ENCODE assay signal across 29 cellular contexts in genomic region chr2:75007061-75007460, GRCh38.
"Had no signal": no experiment of that assay in that cellular context is flagged by ENCODE, and none has a peak within 500 bp of the region (broad histone marks: within the 10 kb centered on the region; RNA-seq: fewer than 3 reads in every experiment).

No MANE protein-coding gene starts in this region.

- H3K36me3 ChIP-seq: ascending aorta, cardiac muscle cell, colonic mucosa, MG63, Peyer's patch, SJSA1 had no signal

- H3K27me3 ChIP-seq: ascending aorta, cardiac muscle cell, colonic mucosa, MG63, Peyer's patch, SJSA1 had no signal

- DNase-seq: activated CD4-positive, alpha-beta T cell treated with anti-CD3 and anti-CD28 coated beads for 36 hours; activated CD4-positive, alpha-beta T cell treated with anti-CD3 and anti-CD28 coated beads, Interleukin-2, amount 10 ng/mL, durations not matched to agents 7 days and 5 days; activated CD4-positive, alpha-beta T cell treated with anti-CD3 and anti-CD28 coated beads, Interleukin-2, amount 50 U/mL, for 48 hours; activated CD8-positive, alpha-beta T cell treated with anti-CD3 and anti-CD28 coated beads, Interleukin-2, amount 10 ng/mL, durations not matched to agents 7 days and 5 days; activated gamma-delta T cell; activated naive CD4-positive, alpha-beta T cell treated with Interleukin-2 at 50 U/mL for 16 hours; activated T-cell treated with anti-CD3 and anti-CD28 coated beads, Interleukin-2, amount 50 U/mL, for 24 hours; amniotic stem cell; colonic mucosa; MG63; NCI-H1048; NCI-H1436 treated with DMSO at 0.1 percent for 48 hours; NCI-H2029; NCI-H526; NCI-H748 treated with DMSO at 0.1 percent for 48 hours; NK-92 treated with Interleukin-12 subunit alpha and Interleukin-12 subunit beta, amount 100 ng/mL, for 24 hours; PC-3; Peyer's patch; RPMI8226; SHP77 treated with DMSO at 0.1 percent for 48 hours; SK-N-SH; T-helper 1 cell; T-helper 2 cell; T-helper 9 cell had no signal

- H3K4me3 ChIP-seq: ascending aorta, cardiac muscle cell, colonic mucosa, MG63, Peyer's patch, SJSA1 had no signal

- H3K9me3 ChIP-seq: ascending aorta, colonic mucosa, MG63, Peyer's patch, SJSA1, SK-N-SH had no signal

- ATAC-seq: activated CD4-positive, alpha-beta T cell treated with anti-CD3 and anti-CD28 coated beads for 36 hours; activated CD4-positive, CD25-positive, alpha-beta regulatory T cell treated with anti-CD3 and anti-CD28 coated beads, Interleukin-2, amount 50 U/mL, for 24 hours; activated CD8-positive, alpha-beta T cell treated with anti-CD3 and anti-CD28 coated beads, Interleukin-2, amount 10 ng/mL, durations not matched to agents 7 days and 5 days; PC-3; WTC11 had no signal

- H3K27ac ChIP-seq: ascending aorta, cardiac muscle cell, colonic mucosa, Peyer's patch, SJSA1 had no signal

- H3K4me1 ChIP-seq: ascending aorta, colonic mucosa, Peyer's patch had no signal
